Comparison of ENCODE assay signal across 12 cellular contexts in the genomic region with DNA sequence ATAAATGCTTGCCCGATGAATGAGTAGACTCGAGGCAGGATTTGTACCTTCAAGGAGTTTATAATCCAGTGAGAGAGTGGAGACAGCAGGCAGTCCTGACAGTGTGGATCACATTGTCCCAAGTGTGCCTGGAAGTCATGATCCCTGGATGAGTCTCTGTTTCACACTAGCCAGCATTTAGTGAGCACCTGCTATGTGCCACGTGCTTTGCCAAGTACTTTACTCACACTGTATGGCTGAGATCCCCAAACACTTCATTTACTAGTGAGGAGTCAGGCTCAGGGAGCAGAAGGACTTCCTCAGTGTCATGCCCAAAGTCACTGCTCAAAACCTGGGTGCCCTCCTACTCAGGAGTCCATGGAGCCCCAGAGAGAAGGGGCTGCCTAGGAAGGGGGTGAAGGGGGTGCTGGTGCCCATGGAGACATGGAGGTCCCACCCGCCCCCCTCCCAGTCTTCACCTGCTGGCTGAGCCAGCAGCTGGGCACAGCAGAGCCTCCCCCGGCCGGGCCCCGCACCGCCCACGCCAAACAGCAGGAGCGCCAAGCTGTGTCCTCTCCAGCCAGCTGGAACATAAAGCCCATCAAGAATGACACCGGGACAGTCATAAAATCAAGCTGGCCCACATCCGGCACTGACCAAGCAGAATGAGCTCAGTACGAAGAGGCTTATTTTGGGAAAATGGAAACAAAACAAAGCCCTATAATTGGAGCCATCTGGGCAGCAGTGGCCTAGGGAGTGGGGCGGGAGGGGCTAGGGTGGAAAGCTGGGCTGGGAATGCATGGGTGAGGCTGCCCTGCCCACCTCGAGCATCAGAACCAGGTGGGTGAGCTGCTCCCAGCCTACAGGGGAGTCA. TPM values are rescaled to one million over a fixed set of nuclear protein-coding genes. Genes with fewer than 3 reads are reported as not detected.
DNase-seq lines count a peak whose midpoint lies in the region; ATAC-seq and TF ChIP-seq lines count a peak whose summit lies in the region.
"Had no signal": no experiment of that assay in that cellular context is flagged by ENCODE, and none has a peak within 500 bp of the region (broad histone marks: within the 10 kb centered on the region; RNA-seq: fewer than 3 reads in every experiment).

No MANE protein-coding gene starts in this region.

- DNase-seq in G401 (ENCODE audit: low spot score) (peak; percentile 3), NCI-H69 (lab: John Stamatoyannopoulos, UW) (peak; percentile 92), foreskin fibroblast (peak; percentile 70 to 78), spleen (no peak), GM19238 (ENCODE audit: insufficient read length, low spot score) (no peak), ovary (no peak), retina (no peak)
- DNase-seq: midbrain, NCI-H446 had no signal

- ATAC-seq in GM18907 (IDR thresholded peaks at IDR 0.05; ENCODE audit: unreplicated experiment), result no peak

- H3K4me3 ChIP-seq in foreskin fibroblast (ENCODE audit: low read depth in 1 of 2, low read length in 2 of 2) (no peak overlapping the region), spleen (no peak overlapping the region), ovary (no peak overlapping the region)

- H3K9me3 ChIP-seq in spleen (no peaks in the 10 kb centered on the region), ovary (no peaks in the 10 kb centered on the region)

- no peak for TF ChIP-seq EP300 in ovary (IDR thresholded peaks at IDR 0.05)

- peaks cover 0 to 15% (median 0%) of the 10 kb centered on the region in 7 donors for H3K27me3 ChIP-seq in spleen (replicated peaks in 1 of 7)
- no peaks in the 10 kb centered on the region for H3K27me3 ChIP-seq in ovary

- in situ Hi-C loops in G401 (cut with HindIII; ENCODE audit: low sequenced_read_pairs), result no loop called here

- intact Hi-C loops in spleen (cut with DNase I; ENCODE audit: low total_unique reads) (no loop called here), ovary (cut with DNase I) (loop anchor here in 1 of 4 donors (5.0 kb wide), 1 partner anchor 107 kb away; no protein-coding TSS in a partner anchor)

- H3K4me1 ChIP-seq in spleen (peaks cover 0 to 7% (median 0%) of the 10 kb centered on the region in 6 donors), ovary (ENCODE audit: insufficient read depth) (no peaks in the 10 kb centered on the region)

- 62 to 86% (median 73%) methylated on average over 14 to 15 of the region's 15 CpGs for WGBS in spleen, 5 donors
- 24 to 34% (median 33%) methylated on average over 9 to 15 of the region's 15 CpGs for WGBS in ovary, 3 donors

- TF ChIP-seq CTCF in foreskin fibroblast (IDR thresholded peaks at IDR 0.05; ENCODE audit: low read depth, low read length) (no peak), spleen (IDR thresholded peaks at IDR 0.05 in 8 of 11, conservative IDR thresholded peaks at IDR 0.05 in 3 of 11) (no peak), ovary (IDR thresholded peaks at IDR 0.05) (no peak)

- TF ChIP-seq POLR2A in spleen (IDR thresholded peaks at IDR 0.05), result no peak
- no peak for TF ChIP-seq POLR2A in ovary (IDR thresholded peaks at IDR 0.05)

- H3K36me3 ChIP-seq in spleen (no peaks in the 10 kb centered on the region), ovary (no peaks in the 10 kb centered on the region)

- H3K27ac ChIP-seq in spleen (peak overlapping the region in 6 of 8 donors; percentile 47 to 77 (median 72)), ovary (no peak overlapping the region)
- H3K27ac ChIP-seq: RWPE1, VCaP had no signal

RNA-seq across cellular contexts. Expression of a gene that starts 10.6 kb away (rescaled TPM):
- 1.8 and 3.3 TPM in 2 replicates for total RNA-seq in G401 (2014; rRNA removed; shearing (Covaris generic))
- total RNA-seq in spleen, result 10 to 100 TPM; 11.7 to 79.5 (median 36.2) TPM
- 10 to 100 TPM in 2 of 3 donors, 1 to 10 TPM in 1; 9.1 to 30.1 (median 20.5) TPM for polyA plus RNA-seq in spleen
- 1 to 10 TPM in 6 of 7 donors, under 1 TPM in 1; 0.48 to 5.7 (median 1.8) TPM for total RNA-seq in ovary
- polyA plus RNA-seq in ovary, result 1 to 10 TPM in 1 of 2 donors, under 1 TPM in 1; 0.63 to 3.3 TPM

Comparison
In these comparisons a context has a peak if more than half of its experiments do, and no peak if none do; other contexts are left out.
1. DNase-seq: peak in G401 (single experiment), NCI-H69 (single experiment) and foreskin fibroblast (2 of 2); none in spleen (single experiment), GM19238 (single experiment), ovary (0 of 5) and retina (single experiment).
2. H3K27ac ChIP-seq: peak in spleen (6 of 8); none in ovary (0 of 2).